ENCODE assay signal across 8 cellular contexts in the genomic region with DNA sequence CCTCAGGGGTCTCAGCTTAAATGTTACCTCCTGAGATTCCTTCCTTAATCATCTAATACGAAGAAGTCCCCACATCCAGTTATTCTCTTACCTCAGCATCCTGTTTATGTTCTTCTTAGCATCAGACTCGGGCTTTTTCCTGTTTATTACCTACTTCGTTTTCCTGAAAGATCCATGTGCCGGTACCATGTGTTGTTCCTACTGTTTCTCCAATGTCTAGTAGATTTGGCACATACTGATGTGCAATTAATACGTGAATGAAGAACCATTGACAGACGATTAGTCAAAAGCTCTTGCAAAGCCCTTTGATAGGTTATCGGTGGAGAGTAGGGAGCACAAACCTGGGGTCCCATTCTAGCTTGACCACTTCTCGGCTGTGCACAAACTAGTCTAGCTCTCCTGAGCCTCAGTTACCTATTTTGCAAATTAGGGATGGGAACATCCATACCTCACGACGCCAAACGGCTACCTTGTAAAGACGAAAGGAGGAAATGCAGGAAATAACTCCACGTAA. TPM values are rescaled to one million over a fixed set of nuclear protein-coding genes. Genes with fewer than 3 reads are reported as not detected.
A peak's percentile ranks its signal among the peaks of the same experiment; 100 is the strongest.
DNase-seq lines count a peak whose midpoint lies in the region; ATAC-seq, FAIRE-seq and TF ChIP-seq lines count a peak whose summit lies in the region.

No MANE protein-coding gene starts in this region.

- no peak for TF ChIP-seq EP300 in A549 (IDR thresholded peaks at IDR 0.05)

- H3K4me1 ChIP-seq in A549 (peaks cover 21% of the 10 kb centered on the region; the same call in 2 of the 3 replicates), MM.1S (ENCODE audit: low read length) (no peaks in the 10 kb centered on the region), mucosa of descending colon (ENCODE audit: low read depth) (peaks cover 33% of the 10 kb centered on the region)

- H3K4me3 ChIP-seq in A549 (peak overlapping the region; percentile 71), MM.1S (ENCODE audit: low read length) (peak overlapping the region; percentile 94), bronchial epithelial cell (ENCODE audit: low read depth, low read length) (peak overlapping the region; percentile 91), mucosa of descending colon (peak overlapping the region; percentile 95)

- peak overlapping the region; percentile 97 for H3K4me2 ChIP-seq in A549
- peak overlapping the region; percentile 77 for H3K4me2 ChIP-seq in MM.1S (ENCODE audit: low read depth, low read length)

- H3K36me3 ChIP-seq in MM.1S (replicated peaks; ENCODE audit: insufficient read depth, low read length) = no peaks in the 10 kb centered on the region
- peaks cover 5% of the 10 kb centered on the region for H3K36me3 ChIP-seq in bronchial epithelial cell (ENCODE audit: control insufficient read depth, insufficient read depth, low read length)
- H3K36me3 ChIP-seq in mucosa of descending colon (ENCODE audit: low read depth) = no peaks in the 10 kb centered on the region

- TF ChIP-seq CTCF in A549 (IDR thresholded peaks at IDR 0.05) = no peak
- no peak for TF ChIP-seq CTCF in MM.1S (IDR thresholded peaks at IDR 0.05; ENCODE audit: low read length)
- TF ChIP-seq CTCF in bronchial epithelial cell (IDR thresholded peaks at IDR 0.05; ENCODE audit: insufficient read depth, low read length, severe bottlenecking) = no peak
- TF ChIP-seq CTCF in mucosa of descending colon (IDR thresholded peaks at IDR 0.05) = no peak

- intact Hi-C loops in mucosa of descending colon (cut with DNase I, micrococcal nuclease) = no loop called here

- peak overlapping the region; percentile 85 for H3K9ac ChIP-seq in MM.1S (ENCODE audit: low read length)

- no peaks in the 10 kb centered on the region for H3K9me3 ChIP-seq in A549
- no peaks in the 10 kb centered on the region for H3K9me3 ChIP-seq in MM.1S (replicated peaks; ENCODE audit: insufficient read depth, low read length)
- H3K9me3 ChIP-seq in mucosa of descending colon = no peaks in the 10 kb centered on the region

- no peaks in the 10 kb centered on the region for H3K9me2 ChIP-seq in MM.1S (replicated peaks; ENCODE audit: insufficient read depth, low read length)

- H2AFZ ChIP-seq in MM.1S (ENCODE audit: low read length) = peak overlapping the region; percentile 86

- FAIRE-seq in A549 (lab: Jason Lieb, UNC) (no peak), bronchial epithelial cell (lab: Jason Lieb, UNC) (no peak)

- POLR2A ChIA-PET in A549 (lab: Yijun Ruan, JAX) = interaction anchor here (0.6 to 1.4 kb wide), 5 partner anchors 24 to 242 kb away, joined by 3 to 4 read pairs (median 3); partner anchors contain the start of genes ACAD10, ATXN2, BRAP and ERP29

- H3K27me3 ChIP-seq in MM.1S (replicated peaks; ENCODE audit: insufficient read depth, low read length) (no peaks in the 10 kb centered on the region), bronchial epithelial cell (ENCODE audit: control insufficient read depth, insufficient read depth, low read length) (no peaks in the 10 kb centered on the region)

- H3K79me2 ChIP-seq in MM.1S (ENCODE audit: low read length) = peaks cover 58% of the 10 kb centered on the region

- H3F3A ChIP-seq in MM.1S (ENCODE audit: insufficient read depth, low read length) = no peaks in the 10 kb centered on the region

- TF ChIP-seq RAD21 in A549 (conservative IDR thresholded peaks at IDR 0.05 in 1 of 2, IDR thresholded peaks at IDR 0.05 in 1 of 2) = no peak

- no peaks in the 10 kb centered on the region for H4K20me1 ChIP-seq in MM.1S (ENCODE audit: insufficient read depth, low read length)

- H3K27ac ChIP-seq in A549 = peak overlapping the region; percentile 95 to 96
- peak overlapping the region; percentile 66; the same call in 1 of the 2 replicates for H3K27ac ChIP-seq in MM.1S (ENCODE audit: low read length)

- CTCF ChIA-PET in A549 (lab: Yijun Ruan, JAX) = interaction anchor here (0.9 to 2.3 kb wide), 4 partner anchors 13 to 1332 kb away, joined by 3 to 7 read pairs (median 4); no protein-coding TSS in a partner anchor

- 2% methylated on average over 13 of the region's 13 CpGs for WGBS in A549 (ENCODE audit: missing lambda C conversion rate)

- no peak for DNase-seq in A549 (ENCODE audit: low read depth in 1 of 2, low spot score in 1 of 2)
- DNase-seq in MM.1S = no peak
- DNase-seq in bronchial epithelial cell (ENCODE audit: low read depth) = no peak
- DNase-seq in mucosa of descending colon = no peak
- no peak for DNase-seq in effector CD4-positive, alpha-beta T cell

- ATAC-seq in A549 (no peak; a peak in 1 of 6 replicates), GM18907 (IDR thresholded peaks at IDR 0.05; ENCODE audit: unreplicated experiment) (peak; percentile 8), mucosa of descending colon (no peak), HG02571 (IDR thresholded peaks at IDR 0.05; ENCODE audit: unreplicated experiment) (no peak), GM21367 (IDR thresholded peaks at IDR 0.05; ENCODE audit: unreplicated experiment) (no peak)

- TF ChIP-seq POLR2A in A549 (IDR thresholded peaks at IDR 0.05; ENCODE audit: low read length) = no peak

TF ChIP-seq in A549, 52 proteins besides CTCF, POLR2A, EP300 and RAD21:
- no peak for TF ChIP-seq SREBF2 (IDR thresholded peaks at IDR 0.05)
- TF ChIP-seq, protein P1, sequence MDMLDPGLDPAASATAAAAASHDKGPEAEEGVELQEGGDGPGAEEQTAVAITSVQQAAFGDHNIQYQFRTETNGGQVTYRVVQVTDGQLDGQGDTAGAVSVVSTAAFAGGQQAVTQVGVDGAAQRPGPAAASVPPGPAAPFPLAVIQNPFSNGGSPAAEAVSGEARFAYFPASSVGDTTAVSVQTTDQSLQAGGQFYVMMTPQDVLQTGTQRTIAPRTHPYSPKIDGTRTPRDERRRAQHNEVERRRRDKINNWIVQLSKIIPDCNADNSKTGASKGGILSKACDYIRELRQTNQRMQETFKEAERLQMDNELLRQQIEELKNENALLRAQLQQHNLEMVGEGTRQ (IDR thresholded peaks at IDR 0.05) = no peak
- TF ChIP-seq KDM5A (IDR thresholded peaks at IDR 0.05) = peak; percentile 48; the same call in 1 of the 2 replicates
- TF ChIP-seq FOSB (CRISPR knock-in tag; IDR thresholded peaks at IDR 0.05) = no peak
TF ChIP-seq in A549: peak in this region for 1.

RNA-seq across cellular contexts. Expression of gene MAPKAPK5, which starts 0.7 kb away (rescaled TPM):
- 66.1 and 69.5 TPM in 2 replicates for polyA plus RNA-seq in A549 (2011; rRNA removed)
- 49.4 and 52.1 TPM in 2 replicates for polyA plus RNA-seq in A549 (2012; cell fraction: cytosol; rRNA removed)
- polyA plus RNA-seq in A549 (2012; cell fraction: nucleus; rRNA removed) = 40.8 and 47.9 TPM in 2 replicates
- polyA plus RNA-seq in A549 (2017; fragmentation: RNase III; extraction: RNeasy Plus Mini Kit Qiagen cat#74134 plus additional on column Dnase treatment) = 31.5 to 35.7 TPM (median 33.9 TPM) in 3 replicates
- 49.2 and 55.3 TPM in 2 replicates for polyA minus RNA-seq in A549 (2011; rRNA and poly(A)+ RNA removed)
- 43.3 and 45.5 TPM in 2 replicates for total RNA-seq in bronchial epithelial cell
- total RNA-seq in mucosa of descending colon = 10 to 100 TPM; 64.0 to 86.3 (median 82.0) TPM
